In genomic region chr7:20562461-20562860, GRCh38 we compare ENCODE assay signal across 18 cellular contexts. TPM values are rescaled to one million over a fixed set of nuclear protein-coding genes. Genes with fewer than 3 reads are reported as not detected.
A peak's percentile ranks its signal among the peaks of the same experiment; 100 is the strongest.
DNase-seq lines count a peak whose midpoint lies in the region; FAIRE-seq and TF ChIP-seq lines count a peak whose summit lies in the region.
"Had no signal": no experiment of that assay in that cellular context is flagged by ENCODE, and none has a peak within 500 bp of the region (broad histone marks: within the 10 kb centered on the region; RNA-seq: fewer than 3 reads in every experiment).

No MANE protein-coding gene starts in this region.

- intact Hi-C loops in endothelial cell of umbilical vein (cut with micrococcal nuclease), result no loop called here

- no peak overlapping the region for H3K4me3 ChIP-seq in endothelial cell of umbilical vein (replicated peaks in 1 of 3; ENCODE audit: insufficient read depth in 1 of 3, low read depth in 1 of 3, low read length in 3 of 3)
- no peak overlapping the region for H3K4me3 ChIP-seq in trophoblast cell (ENCODE audit: low read depth, low read length)
- H3K4me3 ChIP-seq: SJSA1 had no signal

- H4K8ac ChIP-seq in trophoblast cell (ENCODE audit: low read depth, low read length), result no peak overlapping the region

- H3K36me3 ChIP-seq in endothelial cell of umbilical vein (ENCODE audit: control insufficient read depth in 2 of 2, extremely low read depth in 1 of 2, insufficient read depth in 2 of 2, low read length in 2 of 2) (no peaks in the 10 kb centered on the region), trophoblast cell (ENCODE audit: control insufficient read depth in 1 of 2, insufficient read depth in 2 of 2, low read length in 2 of 2) (no peaks in the 10 kb centered on the region)
- H3K36me3 ChIP-seq: SJSA1 had no signal

- no peak overlapping the region for H4K12ac ChIP-seq in trophoblast cell (ENCODE audit: low read depth, low read length)

- peaks cover 2% of the 10 kb centered on the region for H3K79me1 ChIP-seq in trophoblast cell (ENCODE audit: low read length)

- H2BK120ac ChIP-seq in trophoblast cell (ENCODE audit: insufficient read depth, low read length, poor library complexity), result no peak overlapping the region

- H3K27me3 ChIP-seq in endothelial cell of umbilical vein (ENCODE audit: control insufficient read depth in 2 of 2, insufficient read depth in 2 of 2, low read length in 2 of 2) (no peaks in the 10 kb centered on the region), trophoblast cell (ENCODE audit: insufficient read depth, low read length) (no peaks in the 10 kb centered on the region)
- H3K27me3 ChIP-seq: SJSA1 had no signal

- peak overlapping the region; percentile 97 for H2AFZ ChIP-seq in endothelial cell of umbilical vein (ENCODE audit: low read depth, low read length)
- H2AFZ ChIP-seq in trophoblast cell (ENCODE audit: insufficient read depth, low read length, poor library complexity), result no peak overlapping the region

- DNase-seq in EL, result peak; percentile 6
- DNase-seq in RWPE1 (ENCODE audit: low spot score), result peak; percentile 26
- DNase-seq in endothelial cell of umbilical vein (ENCODE audit: low read depth, low spot score), result peak; percentile 64
- no peak for DNase-seq in trophoblast cell
- no peak for DNase-seq in Ammon's horn (ENCODE audit: low spot score)
- DNase-seq in urothelium cell line (ENCODE audit: low spot score), result no peak
- no peak for DNase-seq in stimulated activated CD4-positive, alpha-beta T cell treated with anti-CD3 and anti-CD28 coated beads, Interleukin-2, amount 100 ng/mL, for 24 hours
- DNase-seq: AML-193; CD4-positive, alpha-beta T cell; DND-41; GF-D8; NCI-H2029; NCI-H2171 treated with DMSO at 0.1 percent for 48 hours; NCI-H774 had no signal

- H4K91ac ChIP-seq in trophoblast cell (ENCODE audit: low read depth, low read length), result peak overlapping the region; percentile 51

- no TSS peak for BruUV-seq in endothelial cell of umbilical vein (replicated peaks; lab: Mats Ljungman, UMichigan)

- H3K9ac ChIP-seq in endothelial cell of umbilical vein (replicated peaks; ENCODE audit: extremely low read depth, insufficient read depth, low read length) (peak overlapping the region; percentile 65), trophoblast cell (ENCODE audit: low read length) (no peak overlapping the region)

- WGBS in trophoblast cell (ENCODE audit: extremely low coverage, insufficient coverage, insufficient read length), result no CpG with 5 or more reads among the region's 4 CpGs

- H3K79me2 ChIP-seq in endothelial cell of umbilical vein (ENCODE audit: control insufficient read depth, insufficient read depth, low read length) (no peaks in the 10 kb centered on the region), trophoblast cell (ENCODE audit: control insufficient read depth, insufficient read depth, low read length, poor library complexity) (no peaks in the 10 kb centered on the region)

- no peak overlapping the region for H3K18ac ChIP-seq in trophoblast cell (ENCODE audit: low read length)

- FAIRE-seq in endothelial cell of umbilical vein (lab: Jason Lieb, UNC) (peak; percentile 71), urothelium cell line (lab: Jason Lieb, UNC) (no peak)
- FAIRE-seq: D721Med had no signal

- no peak overlapping the region for H3K4ac ChIP-seq in trophoblast cell (ENCODE audit: low read depth, low read length)

- no peak for TF ChIP-seq POLR2A in endothelial cell of umbilical vein (IDR thresholded peaks at IDR 0.05; ENCODE audit: low read depth, low read length)

- POLR2A ChIA-PET in RWPE1 (lab: Yijun Ruan, JAX; ENCODE audit: low non-redundant PET), result no interaction called here
- POLR2A ChIA-PET in endothelial cell of umbilical vein (lab: Charles Lee), result no interaction called here

- H3K23ac ChIP-seq in trophoblast cell (ENCODE audit: low read length), result peak overlapping the region; percentile 21

- CTCF ChIA-PET in RWPE1 (lab: Yijun Ruan, JAX), result interaction anchor here (0.6 kb wide), 2 partner anchors 20 to 180 kb away, joined by 3 read pairs; no protein-coding TSS in a partner anchor
- CTCF ChIA-PET in endothelial cell of umbilical vein (lab: Charles Lee), result interaction anchor here (1.2 to 2.0 kb wide), 2 partner anchors 36 to 236 kb away, joined by 3 to 8 read pairs; no protein-coding TSS in a partner anchor

- TF ChIP-seq CTCF in RWPE1 (conservative IDR thresholded peaks at IDR 0.05; ENCODE audit: low read depth) (no peak), endothelial cell of umbilical vein (IDR thresholded peaks at IDR 0.05; ENCODE audit: extremely low read depth in 1 of 2, insufficient read depth in 1 of 2, low read depth in 1 of 2, low read length in 2 of 2) (no peak)

- H3K14ac ChIP-seq in trophoblast cell (ENCODE audit: low read length), result peak overlapping the region; percentile 11

- H3K4me2 ChIP-seq in endothelial cell of umbilical vein (ENCODE audit: insufficient read depth, low read length) (peak overlapping the region; percentile 64), trophoblast cell (ENCODE audit: low read length) (no peak overlapping the region)

- H3K9me1 ChIP-seq in endothelial cell of umbilical vein (replicated peaks; ENCODE audit: control insufficient read depth, extremely low read depth, insufficient read depth, low read length), result no peaks in the 10 kb centered on the region

- H4K20me1 ChIP-seq in endothelial cell of umbilical vein (replicated peaks; ENCODE audit: control insufficient read depth, extremely low read depth, insufficient read depth, low read length), result no peaks in the 10 kb centered on the region

- H2BK5ac ChIP-seq in trophoblast cell (ENCODE audit: low read depth, low read length, poor library complexity), result no peak overlapping the region

- no peaks in the 10 kb centered on the region for H3K9me3 ChIP-seq in endothelial cell of umbilical vein (replicated peaks; ENCODE audit: control insufficient read depth, insufficient read depth, low read length)
- peaks cover 2% of the 10 kb centered on the region for H3K9me3 ChIP-seq in trophoblast cell (ENCODE audit: insufficient read depth, low read depth, low read length)
- H3K9me3 ChIP-seq: SJSA1 had no signal

- dilution Hi-C loops in endothelial cell of umbilical vein (cut with MboI; ENCODE audit: extremely low pct_ligation_motif_present, low sequenced_read_pairs), result no loop called here

- H3K4me1 ChIP-seq in endothelial cell of umbilical vein (ENCODE audit: control insufficient read depth, extremely low read depth, insufficient read depth, low read length), result peaks cover 24% of the 10 kb centered on the region
- H3K4me1 ChIP-seq in trophoblast cell (ENCODE audit: control insufficient read depth in 1 of 2, insufficient read depth in 2 of 2, low read length in 2 of 2), result peaks cover 2 to 3% of the 10 kb centered on the region in 2 experiments
- H3K4me1 ChIP-seq: SJSA1 had no signal

- no peak overlapping the region for H2AK5ac ChIP-seq in trophoblast cell (ENCODE audit: low read length)

- peak overlapping the region; percentile 73 for H2BK12ac ChIP-seq in trophoblast cell (ENCODE audit: low read length)

- no peak overlapping the region for H3K27ac ChIP-seq in RWPE1
- peak overlapping the region; percentile 100 for H3K27ac ChIP-seq in endothelial cell of umbilical vein (ENCODE audit: insufficient read depth, low read depth, low read length)
- H3K27ac ChIP-seq in trophoblast cell (ENCODE audit: low read depth, low read length), result no peak overlapping the region
- H3K27ac ChIP-seq: HL-60, SJSA1 had no signal

TF ChIP-seq in endothelial cell of umbilical vein, 7 proteins besides CTCF, POLR2A, EP300 and RAD21:
- TF ChIP-seq FOS (IDR thresholded peaks at IDR 0.05; ENCODE audit: borderline replicate concordance, insufficient read depth, low read length) (peak; percentile 85), GATA2 (IDR thresholded peaks at IDR 0.05; ENCODE audit: insufficient read depth, insufficient read length, low read depth, low read length) (peak; percentile 76), POLR2AphosphoS5 (IDR thresholded peaks at IDR 0.05; ENCODE audit: insufficient read depth, low read depth, low read length) (peak; percentile 65), MYC (IDR thresholded peaks at IDR 0.05; ENCODE audit: low read depth, low read length) (no peak), JUN (IDR thresholded peaks at IDR 0.05; ENCODE audit: borderline replicate concordance, insufficient read depth, insufficient read length, low read depth) (peak; percentile 23)

RNA-seq across cellular contexts. Expression of gene ABCB5, which starts 53.0 kb away (rescaled TPM):
- not detected in 2 replicates for total RNA-seq in endothelial cell of umbilical vein
- polyA plus RNA-seq in endothelial cell of umbilical vein, result not detected in 2 replicates
- polyA plus RNA-seq in endothelial cell of umbilical vein (2011; cell fraction: cytosol; rRNA removed), result not detected in 2 replicates
- polyA plus RNA-seq in endothelial cell of umbilical vein (2011; cell fraction: nucleus; rRNA removed), result 0.03 TPM in 1 of 2 replicates, not detected in the other
- not detected in 2 replicates for polyA plus RNA-seq in endothelial cell of umbilical vein (2012)
- polyA minus RNA-seq in endothelial cell of umbilical vein, result not detected in 2 replicates
- polyA minus RNA-seq in endothelial cell of umbilical vein (2011; cell fraction: cytosol; rRNA and poly(A)+ RNA removed), result not detected
- polyA minus RNA-seq in endothelial cell of umbilical vein (2011; cell fraction: nucleus; rRNA and poly(A)+ RNA removed), result not detected in 2 replicates
- not detected in 2 replicates for polyA plus RNA-seq in trophoblast cell (2013)
- total RNA-seq: A673; CD4-positive, alpha-beta T cell; SJSA1 had no signal

Comparison
In these comparisons a context has a peak if more than half of its experiments do, and no peak if none do; other contexts are left out.
1. DNase-seq: peak in EL (single experiment), RWPE1 (single experiment) and endothelial cell of umbilical vein (single experiment); none in trophoblast cell (0 of 2), Ammon's horn (single experiment), urothelium cell line (single experiment) and stimulated activated CD4-positive, alpha-beta T cell treated with anti-CD3 and anti-CD28 coated beads, Interleukin-2, amount 100 ng/mL, for 24 hours (0 of 2).